In genomic region chr7:128888756-128889095, GRCh38 we compare ENCODE assay signal across 33 cellular contexts. TPM values are rescaled to one million over a fixed set of nuclear protein-coding genes. Genes with fewer than 3 reads are reported as not detected.
DNase-seq lines count a peak whose midpoint lies in the region; ATAC-seq and TF ChIP-seq lines count a peak whose summit lies in the region.
"Had no signal": no experiment of that assay in that cellular context is flagged by ENCODE, and none has a peak within 500 bp of the region (broad histone marks: within the 10 kb centered on the region; RNA-seq: fewer than 3 reads in every experiment).

No MANE protein-coding gene starts in this region.

- H3K9me3 Mint-ChIP-seq in activated naive CD8-positive, alpha-beta T cell treated with anti-CD3 and anti-CD28 coated beads, Interleukin-2, amount 10 ng/mL, durations not matched to agents 7 days and 5 days: no peaks in the 10 kb centered on the region
- no peaks in the 10 kb centered on the region for H3K9me3 Mint-ChIP-seq in activated naive CD8-positive, alpha-beta T cell treated with anti-CD3 and anti-CD28 coated beads for 36 hours
- H3K9me3 Mint-ChIP-seq in WTC11: no peaks in the 10 kb centered on the region
- no peaks in the 10 kb centered on the region for H3K9me3 Mint-ChIP-seq in HFFc6
- no peaks in the 10 kb centered on the region for H3K9me3 Mint-ChIP-seq in Caco-2 (ENCODE audit: unreplicated experiment)
- H3K9me3 Mint-ChIP-seq: activated naive CD4-positive, alpha-beta T cell treated with anti-CD3 and anti-CD28 coated beads, Interleukin-2, amount 50 U/mL, for 24 hours; activated T-helper 17 cell treated with anti-CD3 and anti-CD28 coated beads, Interleukin-2, amount 50 U/mL, for 72 hours; nephron had no signal

- H3K27me3 ChIP-seq in Caco-2 (replicated peaks; ENCODE audit: control insufficient read depth, insufficient read depth, low read length): no peaks in the 10 kb centered on the region
- H3K27me3 ChIP-seq: testis had no signal

- peak; percentile 27 for DNase-seq in activated naive CD8-positive, alpha-beta T cell treated with anti-CD3 and anti-CD28 coated beads, Interleukin-2, amount 10 ng/mL, durations not matched to agents 7 days and 5 days
- DNase-seq in activated naive CD8-positive, alpha-beta T cell treated with anti-CD3 and anti-CD28 coated beads for 36 hours: no peak
- DNase-seq in NCI-H146 (lab: John Stamatoyannopoulos, UW) (peak; percentile 84), WTC11 (ENCODE audit: low spot score) (no peak), posterior vena cava (ENCODE audit: low spot score) (peak; percentile 48), putamen (ENCODE audit: low spot score) (no peak), HFFc6 (no peak), Caco-2 (no peak)
- DNase-seq: activated CD4-positive, alpha-beta T cell treated with anti-CD3 and anti-CD28 coated beads for 36 hours; activated CD8-positive, alpha-beta T cell treated with anti-CD3 and anti-CD28 coated beads, Interleukin-2, amount 10 ng/mL, durations not matched to agents 7 days and 5 days; anterior cingulate cortex; GOT3; mucosa of descending colon; NCI-H187; NCI-H2171; NCI-H524 treated with DMSO at 0.1 percent for 48 hours; SJCRH30; small intestine; stimulated activated naive CD8-positive, alpha-beta T cell treated with anti-CD3 and anti-CD28 coated beads, Interleukin-15, Interleukin-2, amounts not matched to agents 100 U/mL and 50 U/mL, for 24 hours; SW 1271; T-helper 9 cell; testis had no signal

- ATAC-seq in activated naive CD8-positive, alpha-beta T cell treated with anti-CD3 and anti-CD28 coated beads, Interleukin-2, amount 10 ng/mL, durations not matched to agents 7 days and 5 days (ENCODE audit: low read depth): no peak
- peak; percentile 2; the same call in 1 of the 2 replicates for ATAC-seq in WTC11
- ATAC-seq: activated CD4-positive, alpha-beta T cell treated with anti-CD3 and anti-CD28 coated beads for 36 hours; activated CD8-positive, alpha-beta T cell treated with anti-CD3 and anti-CD28 coated beads, Interleukin-2, amount 10 ng/mL, durations not matched to agents 7 days and 5 days; activated T-helper 17 cell treated with anti-CD3 and anti-CD28 coated beads, Interleukin-2, amount 50 U/mL, for 72 hours; gastroesophageal sphincter; left cardiac atrium; mucosa of descending colon; stimulated activated naive CD8-positive, alpha-beta T cell treated with anti-CD3 and anti-CD28 coated beads, Interleukin-15, Interleukin-2, amounts not matched to agents 100 U/mL and 50 U/mL, for 24 hours had no signal

- no peaks in the 10 kb centered on the region for H3K4me1 Mint-ChIP-seq in activated naive CD8-positive, alpha-beta T cell treated with anti-CD3 and anti-CD28 coated beads, Interleukin-2, amount 10 ng/mL, durations not matched to agents 7 days and 5 days
- H3K4me1 Mint-ChIP-seq in activated naive CD8-positive, alpha-beta T cell treated with anti-CD3 and anti-CD28 coated beads for 36 hours: no peaks in the 10 kb centered on the region
- H3K4me1 Mint-ChIP-seq in WTC11 (peaks cover 5% of the 10 kb centered on the region; the same call in 1 of the 2 replicates), HFFc6 (ENCODE audit: low read depth) (no peaks in the 10 kb centered on the region), Caco-2 (ENCODE audit: low read depth, unreplicated experiment) (no peaks in the 10 kb centered on the region)
- H3K4me1 Mint-ChIP-seq: activated CD4-positive, alpha-beta T cell treated with anti-CD3 and anti-CD28 coated beads for 36 hours; activated naive CD4-positive, alpha-beta T cell treated with anti-CD3 and anti-CD28 coated beads, Interleukin-2, amount 50 U/mL, for 24 hours; activated T-helper 17 cell treated with anti-CD3 and anti-CD28 coated beads, Interleukin-2, amount 50 U/mL, for 72 hours had no signal

- H3K4me3 Mint-ChIP-seq in activated naive CD8-positive, alpha-beta T cell treated with anti-CD3 and anti-CD28 coated beads, Interleukin-2, amount 10 ng/mL, durations not matched to agents 7 days and 5 days: no peak overlapping the region
- H3K4me3 Mint-ChIP-seq in activated naive CD8-positive, alpha-beta T cell treated with anti-CD3 and anti-CD28 coated beads for 36 hours: no peak overlapping the region
- H3K4me3 Mint-ChIP-seq in WTC11 (no peak overlapping the region), HFFc6 (no peak overlapping the region), Caco-2 (ENCODE audit: unreplicated experiment) (no peak overlapping the region)
- H3K4me3 Mint-ChIP-seq: activated CD4-positive, alpha-beta T cell treated with anti-CD3 and anti-CD28 coated beads for 36 hours; activated CD8-positive, alpha-beta T cell treated with anti-CD3 and anti-CD28 coated beads, Interleukin-2, amount 10 ng/mL, durations not matched to agents 7 days and 5 days; activated naive CD4-positive, alpha-beta T cell treated with anti-CD3 and anti-CD28 coated beads, Interleukin-2, amount 50 U/mL, for 24 hours; activated T-helper 17 cell treated with anti-CD3 and anti-CD28 coated beads, Interleukin-2, amount 50 U/mL, for 72 hours; nephron had no signal

- H3K27ac Mint-ChIP-seq in activated naive CD8-positive, alpha-beta T cell treated with anti-CD3 and anti-CD28 coated beads, Interleukin-2, amount 10 ng/mL, durations not matched to agents 7 days and 5 days: no peak overlapping the region
- no peak overlapping the region for H3K27ac Mint-ChIP-seq in activated naive CD8-positive, alpha-beta T cell treated with anti-CD3 and anti-CD28 coated beads for 36 hours
- H3K27ac Mint-ChIP-seq in WTC11: no peak overlapping the region
- no peak overlapping the region for H3K27ac Mint-ChIP-seq in HFFc6
- no peak overlapping the region for H3K27ac Mint-ChIP-seq in Caco-2 (ENCODE audit: unreplicated experiment)
- H3K27ac Mint-ChIP-seq: activated CD4-positive, alpha-beta T cell treated with anti-CD3 and anti-CD28 coated beads for 36 hours; activated CD8-positive, alpha-beta T cell treated with anti-CD3 and anti-CD28 coated beads, Interleukin-2, amount 10 ng/mL, durations not matched to agents 7 days and 5 days; activated naive CD4-positive, alpha-beta T cell treated with anti-CD3 and anti-CD28 coated beads, Interleukin-2, amount 50 U/mL, for 24 hours; activated T-helper 17 cell treated with anti-CD3 and anti-CD28 coated beads, Interleukin-2, amount 50 U/mL, for 72 hours; nephron had no signal

- POLR2A ChIA-PET in activated naive CD8-positive, alpha-beta T cell treated with anti-CD3 and anti-CD28 coated beads, Interleukin-2, amount 10 ng/mL, durations not matched to agents 7 days and 5 days (lab: Charles Lee): no interaction called here
- POLR2A ChIA-PET in WTC11 (lab: Charles Lee): interaction anchor here (1.0 kb wide), 1 partner anchor 57 kb away, joined by 3 read pairs; no protein-coding TSS in a partner anchor
- POLR2A ChIA-PET in Caco-2 (lab: Charles Lee): no interaction called here

- CTCF ChIA-PET in WTC11 (lab: Charles Lee) (interaction anchor here (0.5 to 1.5 kb wide), 4 partner anchors 56 to 719 kb away, joined by 3 to 6 read pairs (median 4); no protein-coding TSS in a partner anchor), Caco-2 (lab: Charles Lee) (interaction anchor here (0.6 kb wide), 2 partner anchors 56 to 203 kb away, joined by 5 to 10 read pairs; no protein-coding TSS in a partner anchor)

- no peaks in the 10 kb centered on the region for H3K36me3 Mint-ChIP-seq in activated naive CD8-positive, alpha-beta T cell treated with anti-CD3 and anti-CD28 coated beads, Interleukin-2, amount 10 ng/mL, durations not matched to agents 7 days and 5 days
- H3K36me3 Mint-ChIP-seq in activated naive CD8-positive, alpha-beta T cell treated with anti-CD3 and anti-CD28 coated beads for 36 hours: no peaks in the 10 kb centered on the region
- H3K36me3 Mint-ChIP-seq in WTC11 (no peaks in the 10 kb centered on the region), HFFc6 (ENCODE audit: low read depth) (no peaks in the 10 kb centered on the region), Caco-2 (ENCODE audit: insufficient read depth, unreplicated experiment) (no peaks in the 10 kb centered on the region)
- H3K36me3 Mint-ChIP-seq: activated naive CD4-positive, alpha-beta T cell treated with anti-CD3 and anti-CD28 coated beads, Interleukin-2, amount 50 U/mL, for 24 hours had no signal

- TF ChIP-seq CTCF in WTC11 (IDR thresholded peaks at IDR 0.05) (no peak), HFFc6 (IDR thresholded peaks at IDR 0.05) (no peak), Caco-2 (IDR thresholded peaks at IDR 0.05; ENCODE audit: insufficient read depth in 1 of 2, low read depth in 1 of 2, low read length in 1 of 2, severe bottlenecking in 1 of 2, unreplicated experiment in 1 of 2) (no peak)

- H3K4me1 ChIP-seq in Caco-2: peaks cover 10% of the 10 kb centered on the region
- H3K4me1 ChIP-seq: breast epithelium, SJCRH30, testis had no signal

- BruUV-seq in Caco-2 (replicated peaks; lab: Mats Ljungman, UMichigan): no TSS peak

- H3K9me3 ChIP-seq in Caco-2: no peaks in the 10 kb centered on the region
- H3K9me3 ChIP-seq: breast epithelium, gastroesophageal sphincter, mucosa of descending colon, Peyer's patch, SJCRH30, testis had no signal

- intact Hi-C loops in posterior vena cava (cut with DNase I): no loop called here
- intact Hi-C loops in Caco-2 (cut with micrococcal nuclease; ENCODE audit: unreplicated experiment): loop anchor here (10.0 kb wide), 1 partner anchor 284 kb away; no protein-coding TSS in a partner anchor

- H3K4me3 ChIP-seq in Caco-2 (ENCODE audit: low read depth, low read length): no peak overlapping the region
- H3K4me3 ChIP-seq: breast epithelium, gastroesophageal sphincter, hepatocyte, mucosa of descending colon, Peyer's patch, SJCRH30, testis had no signal

- no peaks in the 10 kb centered on the region for H3K36me3 ChIP-seq in Caco-2 (ENCODE audit: control insufficient read depth, insufficient read depth, low read length)
- H3K36me3 ChIP-seq: breast epithelium, gastroesophageal sphincter, Peyer's patch, SJCRH30 had no signal

- no peaks in the 10 kb centered on the region for H3K27me3 Mint-ChIP-seq in activated naive CD8-positive, alpha-beta T cell treated with anti-CD3 and anti-CD28 coated beads, Interleukin-2, amount 10 ng/mL, durations not matched to agents 7 days and 5 days
- peaks cover 19% of the 10 kb centered on the region for H3K27me3 Mint-ChIP-seq in activated naive CD8-positive, alpha-beta T cell treated with anti-CD3 and anti-CD28 coated beads for 36 hours
- H3K27me3 Mint-ChIP-seq in WTC11 (ENCODE audit: low read depth) (peaks cover 7% of the 10 kb centered on the region; the same call in 1 of the 2 replicates), HFFc6 (ENCODE audit: insufficient read depth) (peaks cover 2% of the 10 kb centered on the region; the same call in 1 of the 2 replicates), Caco-2 (ENCODE audit: insufficient read depth, unreplicated experiment) (no peaks in the 10 kb centered on the region)

RNA-seq across cellular contexts. Expression of gene KCP, which starts 21.8 kb away (rescaled TPM):
- total RNA-seq in activated naive CD8-positive, alpha-beta T cell treated with anti-CD3 and anti-CD28 coated beads, Interleukin-2, amount 10 ng/mL, durations not matched to agents 7 days and 5 days: under 1 TPM; 0.57 to 0.69 TPM
- total RNA-seq in activated naive CD8-positive, alpha-beta T cell treated with anti-CD3 and anti-CD28 coated beads for 36 hours: under 1 TPM; 0.10 to 0.14 TPM
- total RNA-seq in WTC11 (2021) (2.5 to 2.9 TPM (median 2.7 TPM) in 3 replicates), posterior vena cava (1 to 10 TPM in 1 of 2 donors, under 1 TPM in 1; 0.95 to 1.3 TPM), Caco-2 (2022) (0.23 and 0.50 TPM in 2 replicates)
- under 1 TPM in 2 of 6 experiments, not detected in 4; 0.05 to 0.07 TPM for total RNA-seq in HFFc6 (2021; fragmentation: NEBNext Ultra II Directional; extraction: Animal tissue kit (Norgen Biotek cat#: 25700))
- total RNA-seq: activated CD4-positive, alpha-beta T cell treated with anti-CD3 and anti-CD28 coated beads for 36 hours; endothelial cell of umbilical vein; LHCN-M2; lung microvascular endothelial cell had no signal

RNA-seq across cellular contexts. Expression of gene ATP6V1F, which starts 26.1 kb away (rescaled TPM):
- total RNA-seq in activated naive CD8-positive, alpha-beta T cell treated with anti-CD3 and anti-CD28 coated beads, Interleukin-2, amount 10 ng/mL, durations not matched to agents 7 days and 5 days: 100 to 1,000 TPM; 134 TPM
- total RNA-seq in activated naive CD8-positive, alpha-beta T cell treated with anti-CD3 and anti-CD28 coated beads for 36 hours: 100 to 1,000 TPM; 125 to 127 TPM
- total RNA-seq in WTC11 (2021) (117 to 121 TPM (median 120 TPM) in 3 replicates), posterior vena cava (100 to 1,000 TPM; 106 to 115 TPM), Caco-2 (2022) (162 and 168 TPM in 2 replicates)
- 100 to 1,000 TPM; 179 to 212 (median 193) TPM for total RNA-seq in HFFc6 (2021; fragmentation: NEBNext Ultra II Directional; extraction: Animal tissue kit (Norgen Biotek cat#: 25700))

RNA-seq across cellular contexts. Expression of gene IRF5, which starts 49.0 kb away (rescaled TPM):
- 1 to 10 TPM; 7.7 to 8.2 TPM for total RNA-seq in activated naive CD8-positive, alpha-beta T cell treated with anti-CD3 and anti-CD28 coated beads, Interleukin-2, amount 10 ng/mL, durations not matched to agents 7 days and 5 days
- 1 to 10 TPM; 3.8 to 4.0 TPM for total RNA-seq in activated naive CD8-positive, alpha-beta T cell treated with anti-CD3 and anti-CD28 coated beads for 36 hours
- total RNA-seq in WTC11 (2021): 0.66 to 0.71 TPM (median 0.69 TPM) in 3 replicates
- 10 to 100 TPM in 1 of 2 donors, 1 to 10 TPM in 1; 5.8 to 10.3 TPM for total RNA-seq in posterior vena cava
- total RNA-seq in HFFc6 (2021; fragmentation: NEBNext Ultra II Directional; extraction: Animal tissue kit (Norgen Biotek cat#: 25700)): under 1 TPM in 1 of 6 experiments, not detected in 5; 0.09 TPM
- total RNA-seq in Caco-2 (2022): 1.2 and 1.8 TPM in 2 replicates
- total RNA-seq: lung microvascular endothelial cell had no signal

RNA-seq across cellular contexts. Expression of gene FLNC, which starts 58.5 kb away (rescaled TPM):
- not detected for total RNA-seq in activated naive CD8-positive, alpha-beta T cell treated with anti-CD3 and anti-CD28 coated beads, Interleukin-2, amount 10 ng/mL, durations not matched to agents 7 days and 5 days
- under 1 TPM; 0.12 to 0.23 TPM for total RNA-seq in activated naive CD8-positive, alpha-beta T cell treated with anti-CD3 and anti-CD28 coated beads for 36 hours
- 6.3 to 8.0 TPM (median 6.8 TPM) in 3 replicates for total RNA-seq in WTC11 (2021)
- 100 to 1,000 TPM; 440 to 856 TPM for total RNA-seq in posterior vena cava
- total RNA-seq in HFFc6 (2021; fragmentation: NEBNext Ultra II Directional; extraction: Animal tissue kit (Norgen Biotek cat#: 25700)): 100 to 1,000 TPM; 492 to 540 (median 512) TPM
- 108 and 128 TPM in 2 replicates for total RNA-seq in Caco-2 (2022)
- total RNA-seq: activated CD8-positive, alpha-beta T cell treated with anti-CD3 and anti-CD28 coated beads, Interleukin-2, amount 10 ng/mL, durations not matched to agents 7 days and 5 days had no signal

Comparison
In these comparisons a context has a peak if more than half of its experiments do, and no peak if none do; other contexts are left out.
1. DNase-seq: peak in activated naive CD8-positive, alpha-beta T cell treated with anti-CD3 and anti-CD28 coated beads, Interleukin-2, amount 10 ng/mL, durations not matched to agents 7 days and 5 days (single experiment), NCI-H146 (single experiment) and posterior vena cava (single experiment); none in activated naive CD8-positive, alpha-beta T cell treated with anti-CD3 and anti-CD28 coated beads for 36 hours (single experiment), WTC11 (single experiment), putamen (single experiment), HFFc6 (single experiment) and Caco-2 (0 of 2).